Comparison of ENCODE assay signal across 10 cellular contexts in genomic region chr7:27170936-27171635, GRCh38. TPM values are rescaled to one million over a fixed set of nuclear protein-coding genes. Genes with fewer than 3 reads are reported as not detected.
DNase-seq lines count a peak whose midpoint lies in the region; ATAC-seq, FAIRE-seq and TF ChIP-seq lines count a peak whose summit lies in the region.
"Had no signal": no experiment of that assay in that cellular context is flagged by ENCODE, and none has a peak within 500 bp of the region (broad histone marks: within the 10 kb centered on the region; RNA-seq: fewer than 3 reads in every experiment).

No MANE protein-coding gene starts in this region.

- TF ChIP-seq RAD21 in HepG2 (CRISPR knock-in tag; IDR thresholded peaks at IDR 0.05), result no peak

- intact Hi-C loops in HepG2 (cut with micrococcal nuclease; ENCODE audit: unreplicated experiment), result no loop called here
- intact Hi-C loops in esophagus muscularis mucosa (cut with DNase I), result no loop called here

- H3K36me3 ChIP-seq in HepG2 (replicated peaks in 1 of 2; ENCODE audit: control insufficient read depth in 1 of 2, insufficient read depth in 2 of 2, low read length in 2 of 2), result no peaks in the 10 kb centered on the region
- H3K36me3 ChIP-seq in urinary bladder (ENCODE audit: insufficient read depth), result peaks cover 2% of the 10 kb centered on the region
- H3K36me3 ChIP-seq in esophagus muscularis mucosa, result no peaks in the 10 kb centered on the region

- 7% methylated on average over 9 of the region's 10 CpGs for WGBS in HepG2 (ENCODE audit: low lambda C conversion rate)
- 16% methylated on average over 10 of the region's 10 CpGs for WGBS in urinary bladder
- WGBS in esophagus muscularis mucosa, result 11% methylated on average over 10 of the region's 10 CpGs

- H3K4me1 ChIP-seq in HepG2 (ENCODE audit: insufficient read depth, low read length) (peaks cover 18% of the 10 kb centered on the region), urinary bladder (ENCODE audit: insufficient read depth) (no peaks in the 10 kb centered on the region), esophagus muscularis mucosa (peaks cover 29 to 62% (median 52%) of the 10 kb centered on the region in 4 donors)

- H3K27ac ChIP-seq in HepG2 (ENCODE audit: extremely low read length, insufficient read depth, low read length), result no peak overlapping the region
- peak overlapping the region; percentile 87 for H3K27ac ChIP-seq in urinary bladder (ENCODE audit: low read depth)
- H3K27ac ChIP-seq in esophagus muscularis mucosa (replicated peaks in 1 of 4), result no peak overlapping the region

- BruUV-seq in HepG2 (replicated peaks; lab: Mats Ljungman, UMichigan), result no TSS peak

- no peak overlapping the region for H2AFZ ChIP-seq in HepG2 (ENCODE audit: low read length)

- H3K36me3 Mint-ChIP-seq in activated naive CD4-positive, alpha-beta T cell treated with anti-CD3 and anti-CD28 coated beads, Interleukin-2, amount 10 ng/mL, durations not matched to agents 7 days and 5 days, result peaks cover 8% of the 10 kb centered on the region
- peaks cover 2% of the 10 kb centered on the region for H3K36me3 Mint-ChIP-seq in T-helper 17 cell (ENCODE audit: low read depth)

- peaks cover 14% of the 10 kb centered on the region for H3K4me1 Mint-ChIP-seq in activated naive CD4-positive, alpha-beta T cell treated with anti-CD3 and anti-CD28 coated beads, Interleukin-2, amount 10 ng/mL, durations not matched to agents 7 days and 5 days
- H3K4me1 Mint-ChIP-seq in T-helper 17 cell, result peaks cover 26% of the 10 kb centered on the region

- no peaks in the 10 kb centered on the region for H4K20me1 ChIP-seq in HepG2 (ENCODE audit: insufficient read depth, low read length)

- H3K9me3 ChIP-seq in T-helper 17 cell (ENCODE audit: control insufficient read depth, low read length, poor library complexity, severe bottlenecking), result no peaks in the 10 kb centered on the region
- no peaks in the 10 kb centered on the region for H3K9me3 ChIP-seq in HepG2 (ENCODE audit: low read length)
- no peaks in the 10 kb centered on the region for H3K9me3 ChIP-seq in esophagus muscularis mucosa

- peak overlapping the region; percentile 41 for H3K4me2 ChIP-seq in HepG2 (ENCODE audit: low read depth, low read length)

- TF ChIP-seq EP300 in HepG2 (IDR thresholded peaks at IDR 0.05; ENCODE audit: low read depth in 2 of 2, low read length in 2 of 2), result no peak
- TF ChIP-seq EP300 in HepG2 (CRISPR knock-in tag; IDR thresholded peaks at IDR 0.05; ENCODE audit: borderline replicate concordance), result no peak
- TF ChIP-seq EP300 in esophagus muscularis mucosa (IDR thresholded peaks at IDR 0.05), result no peak

- H3K79me2 ChIP-seq in HepG2 (ENCODE audit: insufficient read depth, low read length), result no peaks in the 10 kb centered on the region

- H3K4me3 Mint-ChIP-seq in activated naive CD4-positive, alpha-beta T cell treated with anti-CD3 and anti-CD28 coated beads, Interleukin-2, amount 10 ng/mL, durations not matched to agents 7 days and 5 days, result no peak overlapping the region
- peak overlapping the region; percentile 80 for H3K4me3 Mint-ChIP-seq in T-helper 17 cell

- H3K9me3 Mint-ChIP-seq in activated naive CD4-positive, alpha-beta T cell treated with anti-CD3 and anti-CD28 coated beads, Interleukin-2, amount 10 ng/mL, durations not matched to agents 7 days and 5 days, result no peaks in the 10 kb centered on the region

- in situ Hi-C loops in HepG2 (cut with HindIII; ENCODE audit: extremely low pct_ligation_motif_present, low pct_unique_long_range_greater_than_20kb), result loop anchor here (25.0 kb wide), 1 partner anchor 1084 kb away; no protein-coding TSS in a partner anchor

- TF ChIP-seq CTCF in HepG2 (CRISPR knock-in tag; IDR thresholded peaks at IDR 0.05) (no peak), esophagus muscularis mucosa (IDR thresholded peaks at IDR 0.05) (no peak)

- CTCF ChIA-PET in activated naive CD4-positive, alpha-beta T cell treated with anti-CD3 and anti-CD28 coated beads, Interleukin-2, amount 10 ng/mL, durations not matched to agents 7 days and 5 days (lab: Charles Lee), result interaction anchor here (0.6 to 2.3 kb wide), 2 partner anchors 25 to 767 kb away, joined by 4 to 6 read pairs; no protein-coding TSS in a partner anchor
- CTCF ChIA-PET in HepG2 (lab: Yijun Ruan, JAX; ENCODE audit: low intra/inter-chr PET ratio, low total read pairs), result no interaction called here

- ATAC-seq in T-helper 17 cell (no peak), HepG2 (peak; percentile 69)

- POLR2A ChIA-PET in HepG2 (lab: Yijun Ruan, JAX), result interaction anchor here (0.9 kb wide), 1 partner anchor 10 kb away, joined by 3 read pairs; no protein-coding TSS in a partner anchor

- peaks cover 98% of the 10 kb centered on the region for H3K27me3 Mint-ChIP-seq in activated naive CD4-positive, alpha-beta T cell treated with anti-CD3 and anti-CD28 coated beads, Interleukin-2, amount 10 ng/mL, durations not matched to agents 7 days and 5 days
- peaks cover 69% of the 10 kb centered on the region for H3K27me3 Mint-ChIP-seq in T-helper 17 cell

- H3K4me3 ChIP-seq in HepG2 (replicated peaks in 1 of 3; ENCODE audit: insufficient read depth in 1 of 3, low read depth in 2 of 3, low read length in 3 of 3) (no peak overlapping the region; a peak in 1 of 6 replicates), urinary bladder (ENCODE audit: low read depth, low read length) (peak overlapping the region; percentile 83), esophagus muscularis mucosa (no peak overlapping the region)

- no peak overlapping the region for H3K9ac ChIP-seq in HepG2 (ENCODE audit: insufficient read depth, low read depth, low read length)

- H3K27me3 ChIP-seq in HepG2 (ENCODE audit: control insufficient read depth in 1 of 2, insufficient read depth in 2 of 2, low read length in 2 of 2) (peaks cover 0 to 58% of the 10 kb centered on the region in 2 experiments), esophagus muscularis mucosa (peaks cover 40 to 100% (median 100%) of the 10 kb centered on the region in 4 donors)

- TF ChIP-seq POLR2A in HepG2 (IDR thresholded peaks at IDR 0.05; ENCODE audit: insufficient read depth in 1 of 2, low read depth in 2 of 2, low read length in 2 of 2) (no peak), esophagus muscularis mucosa (IDR thresholded peaks at IDR 0.05; ENCODE audit: low read depth) (no peak)

- H3K27ac Mint-ChIP-seq in activated naive CD4-positive, alpha-beta T cell treated with anti-CD3 and anti-CD28 coated beads, Interleukin-2, amount 10 ng/mL, durations not matched to agents 7 days and 5 days, result peak overlapping the region; percentile 67
- H3K27ac Mint-ChIP-seq in T-helper 17 cell, result peak overlapping the region; percentile 85

- no peak for DNase-seq in activated naive CD4-positive, alpha-beta T cell treated with anti-CD3 and anti-CD28 coated beads, Interleukin-2, amount 10 ng/mL, durations not matched to agents 7 days and 5 days
- no peak for DNase-seq in activated naive CD4-positive, alpha-beta T cell (lab: John Stamatoyannopoulos, UW)
- no peak for DNase-seq in T-helper 17 cell
- DNase-seq in HepG2 (ENCODE audit: low spot score), result peak; percentile 26
- no peak for DNase-seq in HUDEP-2 (lab: John Stamatoyannopoulos, UW; ENCODE audit: unreplicated experiment in 76 of 76)
- DNase-seq in middle frontal gyrus (ENCODE audit: extremely low spot score, low spot score), result no peak
- DNase-seq in esophagus muscularis mucosa (ENCODE audit: extremely low spot score), result no peak
- DNase-seq: activated CD4-positive, alpha-beta T cell treated with anti-CD3 and anti-CD28 coated beads, Interleukin-2, amount 50 U/mL, for 48 hours had no signal

- peak; percentile 59 for FAIRE-seq in HepG2 (lab: Jason Lieb, UNC)

RNA-seq across cellular contexts. Expression of gene HOXA10, which starts 3.0 kb away (rescaled TPM):
- total RNA-seq in T-helper 17 cell (not detected), HepG2 (2016; rRNA removed; fragmentation: Illumina TruSeq; extraction: Trizol) (not detected in 2 replicates), urinary bladder (23.2 TPM), esophagus muscularis mucosa (not detected)
- total RNA-seq in HepG2 (2016; cell fraction: cytosol; rRNA removed; fragmentation: Illumina TruSeq; extraction: Trizol; ENCODE audit: low read depth), result not detected in 2 replicates
- not detected in 2 replicates for total RNA-seq in HepG2 (2016; cell fraction: insoluble cytoplasmic fraction; rRNA removed; fragmentation: Illumina TruSeq; extraction: Trizol)
- total RNA-seq in HepG2 (2016; cell fraction: membrane; rRNA removed; fragmentation: Illumina TruSeq; extraction: Trizol), result not detected in 2 replicates
- total RNA-seq in HepG2 (2016; cell fraction: nucleus; rRNA removed; fragmentation: Illumina TruSeq; extraction: Trizol), result not detected in 2 replicates
- polyA plus RNA-seq in HepG2 (2011; rRNA removed) (0.03 TPM in 1 of 2 replicates, not detected in the other), urinary bladder (44.9 TPM)
- polyA plus RNA-seq in HepG2 (2011; cell fraction: cytosol; rRNA removed), result not detected in 2 replicates
- polyA plus RNA-seq in HepG2 (2011; cell fraction: nucleus; rRNA removed), result not detected in 2 replicates
- polyA plus RNA-seq in HepG2 (2012), result not detected in 2 replicates
- polyA plus RNA-seq in HepG2 (2016; cell fraction: cytosol; fragmentation: Illumina TruSeq; extraction: Trizol; ENCODE audit: low read depth), result not detected in 2 replicates
- polyA plus RNA-seq in HepG2 (2016; cell fraction: insoluble cytoplasmic fraction; fragmentation: Illumina TruSeq; extraction: Trizol; ENCODE audit: low read depth), result not detected in 2 replicates
- 0.12 TPM in 1 of 2 replicates, not detected in the other for polyA plus RNA-seq in HepG2 (2016; cell fraction: membrane; fragmentation: Illumina TruSeq; extraction: Trizol; ENCODE audit: low read depth)
- polyA plus RNA-seq in HepG2 (2016; cell fraction: nucleus; fragmentation: Illumina TruSeq; extraction: Trizol; ENCODE audit: insufficient read depth, low read depth), result not detected in 2 replicates
- polyA minus RNA-seq in HepG2 (2011; rRNA and poly(A)+ RNA removed; ENCODE audit: low replicate concordance), result 11.6 TPM in 1 of 2 replicates, not detected in the other
- polyA minus RNA-seq in HepG2 (2011; cell fraction: cytosol; rRNA and poly(A)+ RNA removed), result not detected in 2 replicates
- polyA minus RNA-seq in HepG2 (2011; cell fraction: nucleus; rRNA and poly(A)+ RNA removed), result not detected in 2 replicates
- total RNA-seq: temporal lobe had no signal

RNA-seq across cellular contexts. Expression of gene HOXA9, which starts 5.7 kb away (rescaled TPM):
- not detected for total RNA-seq in T-helper 17 cell
- total RNA-seq in HepG2 (2016; rRNA removed; fragmentation: Illumina TruSeq; extraction: Trizol), result not detected in 2 replicates
- total RNA-seq in HepG2 (2016; cell fraction: cytosol; rRNA removed; fragmentation: Illumina TruSeq; extraction: Trizol; ENCODE audit: low read depth), result not detected in 2 replicates
- not detected in 2 replicates for total RNA-seq in HepG2 (2016; cell fraction: insoluble cytoplasmic fraction; rRNA removed; fragmentation: Illumina TruSeq; extraction: Trizol)
- total RNA-seq in HepG2 (2016; cell fraction: membrane; rRNA removed; fragmentation: Illumina TruSeq; extraction: Trizol), result not detected in 2 replicates
- total RNA-seq in HepG2 (2016; cell fraction: nucleus; rRNA removed; fragmentation: Illumina TruSeq; extraction: Trizol), result not detected in 2 replicates
- polyA plus RNA-seq in HepG2 (2011; rRNA removed), result not detected in 2 replicates
- polyA plus RNA-seq in HepG2 (2011; cell fraction: cytosol; rRNA removed), result not detected in 2 replicates
- polyA plus RNA-seq in HepG2 (2011; cell fraction: nucleus; rRNA removed), result not detected in 2 replicates
- not detected in 2 replicates for polyA plus RNA-seq in HepG2 (2012)
- not detected in 2 replicates for polyA plus RNA-seq in HepG2 (2016; cell fraction: cytosol; fragmentation: Illumina TruSeq; extraction: Trizol; ENCODE audit: low read depth)
- not detected in 2 replicates for polyA plus RNA-seq in HepG2 (2016; cell fraction: insoluble cytoplasmic fraction; fragmentation: Illumina TruSeq; extraction: Trizol; ENCODE audit: low read depth)
- not detected in 2 replicates for polyA plus RNA-seq in HepG2 (2016; cell fraction: membrane; fragmentation: Illumina TruSeq; extraction: Trizol; ENCODE audit: low read depth)
- not detected in 2 replicates for polyA plus RNA-seq in HepG2 (2016; cell fraction: nucleus; fragmentation: Illumina TruSeq; extraction: Trizol; ENCODE audit: insufficient read depth, low read depth)
- 0.51 TPM in 1 of 2 replicates, not detected in the other for polyA minus RNA-seq in HepG2 (2011; rRNA and poly(A)+ RNA removed; ENCODE audit: low replicate concordance)
- polyA minus RNA-seq in HepG2 (2011; cell fraction: cytosol; rRNA and poly(A)+ RNA removed), result not detected in 2 replicates
- polyA minus RNA-seq in HepG2 (2011; cell fraction: nucleus; rRNA and poly(A)+ RNA removed), result not detected in 2 replicates
- 19.8 TPM for total RNA-seq in urinary bladder
- polyA plus RNA-seq in urinary bladder, result 20.5 TPM
- total RNA-seq in esophagus muscularis mucosa, result under 1 TPM in 1 of 4 donors, not detected in 3; 0.50 TPM

RNA-seq across cellular contexts. Expression of gene HOXA11, which starts 13.9 kb away (rescaled TPM):
- total RNA-seq in T-helper 17 cell (not detected), HepG2 (2016; rRNA removed; fragmentation: Illumina TruSeq; extraction: Trizol) (not detected in 2 replicates), urinary bladder (9.3 TPM), esophagus muscularis mucosa (not detected)
- total RNA-seq in HepG2 (2016; cell fraction: cytosol; rRNA removed; fragmentation: Illumina TruSeq; extraction: Trizol; ENCODE audit: low read depth), result not detected in 2 replicates
- total RNA-seq in HepG2 (2016; cell fraction: insoluble cytoplasmic fraction; rRNA removed; fragmentation: Illumina TruSeq; extraction: Trizol), result not detected in 2 replicates
- total RNA-seq in HepG2 (2016; cell fraction: membrane; rRNA removed; fragmentation: Illumina TruSeq; extraction: Trizol), result not detected in 2 replicates
- not detected in 2 replicates for total RNA-seq in HepG2 (2016; cell fraction: nucleus; rRNA removed; fragmentation: Illumina TruSeq; extraction: Trizol)
- polyA plus RNA-seq in HepG2 (2011; rRNA removed) (0.04 TPM in 1 of 2 replicates, not detected in the other), urinary bladder (39.1 TPM)
- polyA plus RNA-seq in HepG2 (2011; cell fraction: cytosol; rRNA removed), result not detected in 2 replicates
- not detected in 2 replicates for polyA plus RNA-seq in HepG2 (2011; cell fraction: nucleus; rRNA removed)
- not detected in 2 replicates for polyA plus RNA-seq in HepG2 (2012)
- polyA plus RNA-seq in HepG2 (2016; cell fraction: cytosol; fragmentation: Illumina TruSeq; extraction: Trizol; ENCODE audit: low read depth), result not detected in 2 replicates
- polyA plus RNA-seq in HepG2 (2016; cell fraction: insoluble cytoplasmic fraction; fragmentation: Illumina TruSeq; extraction: Trizol; ENCODE audit: low read depth), result not detected in 2 replicates
- not detected in 2 replicates for polyA plus RNA-seq in HepG2 (2016; cell fraction: membrane; fragmentation: Illumina TruSeq; extraction: Trizol; ENCODE audit: low read depth)
- polyA plus RNA-seq in HepG2 (2016; cell fraction: nucleus; fragmentation: Illumina TruSeq; extraction: Trizol; ENCODE audit: insufficient read depth, low read depth), result not detected in 2 replicates
- 2.9 TPM in 1 of 2 replicates, not detected in the other for polyA minus RNA-seq in HepG2 (2011; rRNA and poly(A)+ RNA removed; ENCODE audit: low replicate concordance)
- not detected in 2 replicates for polyA minus RNA-seq in HepG2 (2011; cell fraction: cytosol; rRNA and poly(A)+ RNA removed)
- not detected in 2 replicates for polyA minus RNA-seq in HepG2 (2011; cell fraction: nucleus; rRNA and poly(A)+ RNA removed)
- total RNA-seq: temporal lobe had no signal

RNA-seq across cellular contexts. Expression of gene HOXA7, which starts 14.6 kb away (rescaled TPM):
- not detected for total RNA-seq in T-helper 17 cell
- total RNA-seq in HepG2 (2016; rRNA removed; fragmentation: Illumina TruSeq; extraction: Trizol), result not detected in 2 replicates
- not detected in 2 replicates for total RNA-seq in HepG2 (2016; cell fraction: cytosol; rRNA removed; fragmentation: Illumina TruSeq; extraction: Trizol; ENCODE audit: low read depth)
- total RNA-seq in HepG2 (2016; cell fraction: insoluble cytoplasmic fraction; rRNA removed; fragmentation: Illumina TruSeq; extraction: Trizol), result not detected in 2 replicates
- total RNA-seq in HepG2 (2016; cell fraction: membrane; rRNA removed; fragmentation: Illumina TruSeq; extraction: Trizol), result 0.07 and 0.15 TPM in 2 replicates
- total RNA-seq in HepG2 (2016; cell fraction: nucleus; rRNA removed; fragmentation: Illumina TruSeq; extraction: Trizol), result not detected in 2 replicates
- polyA plus RNA-seq in HepG2 (2011; rRNA removed), result 0.05 and 0.10 TPM in 2 replicates
- polyA plus RNA-seq in HepG2 (2011; cell fraction: cytosol; rRNA removed), result 0.07 and 0.13 TPM in 2 replicates
- polyA plus RNA-seq in HepG2 (2011; cell fraction: nucleus; rRNA removed), result 0.08 TPM in 1 of 2 replicates, not detected in the other
- 0.32 TPM in 1 of 2 replicates, not detected in the other for polyA plus RNA-seq in HepG2 (2012)
- polyA plus RNA-seq in HepG2 (2016; cell fraction: cytosol; fragmentation: Illumina TruSeq; extraction: Trizol; ENCODE audit: low read depth), result 0.10 TPM in 1 of 2 replicates, not detected in the other
- 0.22 and 0.31 TPM in 2 replicates for polyA plus RNA-seq in HepG2 (2016; cell fraction: insoluble cytoplasmic fraction; fragmentation: Illumina TruSeq; extraction: Trizol; ENCODE audit: low read depth)
- 0.26 and 0.30 TPM in 2 replicates for polyA plus RNA-seq in HepG2 (2016; cell fraction: membrane; fragmentation: Illumina TruSeq; extraction: Trizol; ENCODE audit: low read depth)
- polyA plus RNA-seq in HepG2 (2016; cell fraction: nucleus; fragmentation: Illumina TruSeq; extraction: Trizol; ENCODE audit: insufficient read depth, low read depth), result not detected in 2 replicates
- polyA minus RNA-seq in HepG2 (2011; rRNA and poly(A)+ RNA removed; ENCODE audit: low replicate concordance), result 0.08 and 3.8 TPM in 2 replicates
- 0.30 and 1.1 TPM in 2 replicates for polyA minus RNA-seq in HepG2 (2011; cell fraction: cytosol; rRNA and poly(A)+ RNA removed)
- not detected in 2 replicates for polyA minus RNA-seq in HepG2 (2011; cell fraction: nucleus; rRNA and poly(A)+ RNA removed)
- 3.7 TPM for total RNA-seq in urinary bladder
- 14.2 TPM for polyA plus RNA-seq in urinary bladder
- total RNA-seq in esophagus muscularis mucosa, result 1 to 10 TPM in 1 of 4 donors, under 1 TPM in 3; 0.33 to 1.7 (median 0.49) TPM
- total RNA-seq: temporal lobe had no signal

RNA-seq across cellular contexts. Expression of gene HOXA3, which starts 18.7 kb away (rescaled TPM):
- total RNA-seq in T-helper 17 cell, result not detected
- total RNA-seq in HepG2 (2016; rRNA removed; fragmentation: Illumina TruSeq; extraction: Trizol), result 2.1 and 2.9 TPM in 2 replicates
- total RNA-seq in HepG2 (2016; cell fraction: cytosol; rRNA removed; fragmentation: Illumina TruSeq; extraction: Trizol; ENCODE audit: low read depth), result 0.51 and 0.71 TPM in 2 replicates
- total RNA-seq in HepG2 (2016; cell fraction: insoluble cytoplasmic fraction; rRNA removed; fragmentation: Illumina TruSeq; extraction: Trizol), result 1.7 and 2.6 TPM in 2 replicates
- 1.6 and 1.9 TPM in 2 replicates for total RNA-seq in HepG2 (2016; cell fraction: membrane; rRNA removed; fragmentation: Illumina TruSeq; extraction: Trizol)
- total RNA-seq in HepG2 (2016; cell fraction: nucleus; rRNA removed; fragmentation: Illumina TruSeq; extraction: Trizol), result 3.5 and 4.8 TPM in 2 replicates
- 4.3 and 4.6 TPM in 2 replicates for polyA plus RNA-seq in HepG2 (2011; rRNA removed)
- polyA plus RNA-seq in HepG2 (2011; cell fraction: cytosol; rRNA removed), result 1.3 and 1.5 TPM in 2 replicates
- polyA plus RNA-seq in HepG2 (2011; cell fraction: nucleus; rRNA removed), result 12.3 and 16.6 TPM in 2 replicates
- 3.8 and 6.3 TPM in 2 replicates for polyA plus RNA-seq in HepG2 (2012)
- polyA plus RNA-seq in HepG2 (2016; cell fraction: cytosol; fragmentation: Illumina TruSeq; extraction: Trizol; ENCODE audit: low read depth), result 0.74 and 0.97 TPM in 2 replicates
- polyA plus RNA-seq in HepG2 (2016; cell fraction: insoluble cytoplasmic fraction; fragmentation: Illumina TruSeq; extraction: Trizol; ENCODE audit: low read depth), result 4.9 and 6.7 TPM in 2 replicates
- 3.4 TPM in 2 replicates for polyA plus RNA-seq in HepG2 (2016; cell fraction: membrane; fragmentation: Illumina TruSeq; extraction: Trizol; ENCODE audit: low read depth)
- 26.3 and 26.9 TPM in 2 replicates for polyA plus RNA-seq in HepG2 (2016; cell fraction: nucleus; fragmentation: Illumina TruSeq; extraction: Trizol; ENCODE audit: insufficient read depth, low read depth)
- 1.7 TPM in 1 of 2 replicates, not detected in the other for polyA minus RNA-seq in HepG2 (2011; rRNA and poly(A)+ RNA removed; ENCODE audit: low replicate concordance)
- 0.88 and 1.1 TPM in 2 replicates for polyA minus RNA-seq in HepG2 (2011; cell fraction: cytosol; rRNA and poly(A)+ RNA removed)
- polyA minus RNA-seq in HepG2 (2011; cell fraction: nucleus; rRNA and poly(A)+ RNA removed), result 2.2 and 4.6 TPM in 2 replicates
- 9.0 TPM for total RNA-seq in urinary bladder
- polyA plus RNA-seq in urinary bladder, result 11.4 TPM
- 10 to 100 TPM; 10.2 to 16.6 (median 13.8) TPM for total RNA-seq in esophagus muscularis mucosa
- total RNA-seq: temporal lobe had no signal

Comparison
In these comparisons a context has a peak if more than half of its experiments do, and no peak if none do; other contexts are left out.
1. RNA of gene HOXA10, which starts 3.0 kb away (total RNA-seq): 23.2 TPM in urinary bladder (single experiment); not detected in HepG2, not detected in T-helper 17 cell and not detected in esophagus muscularis mucosa; every median in the first group is over 10 times any median in the second.
2. RNA of gene HOXA9, which starts 5.7 kb away (total RNA-seq): 19.8 TPM in urinary bladder (single experiment); 0.50 TPM in esophagus muscularis mucosa, not detected in T-helper 17 cell and not detected in HepG2; every median in the first group is over 10 times any median in the second.